11 cellular contexts compared by ENCODE assay signal in the genomic region with DNA sequence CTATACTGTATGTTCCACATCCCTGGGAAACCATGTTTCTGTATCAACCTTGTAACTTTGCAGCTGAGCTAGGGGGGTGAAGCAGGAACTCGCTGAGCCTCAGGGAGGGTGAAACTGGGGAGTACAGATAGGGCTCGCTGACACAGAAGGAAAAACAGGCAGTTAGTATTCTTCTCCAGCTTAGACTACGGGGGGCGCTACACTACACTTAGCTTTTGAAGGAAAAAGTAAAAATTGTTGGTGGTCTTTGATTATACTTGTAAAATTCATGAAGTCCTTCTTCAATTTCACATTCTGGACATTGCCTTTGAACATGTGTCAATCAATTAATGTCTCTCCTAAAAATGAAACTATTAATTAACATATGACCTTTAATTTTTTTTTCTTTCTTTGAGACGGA.
"Had no signal": no experiment of that assay in that cellular context is flagged by ENCODE, and none has a peak within 500 bp of the region (broad histone marks: within the 10 kb centered on the region; RNA-seq: fewer than 3 reads in every experiment).

No MANE protein-coding gene starts in this region.

- H3K4me1 ChIP-seq: HAP-1 had no signal

- H3K27ac Mint-ChIP-seq: HFFc6, IgD-negative memory B cell had no signal

- H3K27ac ChIP-seq: HL-60, KMS-11 had no signal

- H3K4me2 ChIP-seq: KMS-11 had no signal

- H3K4me3 Mint-ChIP-seq: HFFc6, IgD-negative memory B cell had no signal

- DNase-seq: GOT3, HFFc6, Karpas-422, KBM-7 had no signal

- ATAC-seq: HCT116, HepG2 had no signal

- H3K4me3 ChIP-seq: HAP-1 had no signal

- H3K9ac ChIP-seq: KMS-11 had no signal

- FAIRE-seq: H54, HepG2 had no signal

- H3K36me3 Mint-ChIP-seq: IgD-negative memory B cell had no signal

- H3K9me3 ChIP-seq: HAP-1 had no signal

- H3K36me3 ChIP-seq: HAP-1 had no signal
